In the genomic region with DNA sequence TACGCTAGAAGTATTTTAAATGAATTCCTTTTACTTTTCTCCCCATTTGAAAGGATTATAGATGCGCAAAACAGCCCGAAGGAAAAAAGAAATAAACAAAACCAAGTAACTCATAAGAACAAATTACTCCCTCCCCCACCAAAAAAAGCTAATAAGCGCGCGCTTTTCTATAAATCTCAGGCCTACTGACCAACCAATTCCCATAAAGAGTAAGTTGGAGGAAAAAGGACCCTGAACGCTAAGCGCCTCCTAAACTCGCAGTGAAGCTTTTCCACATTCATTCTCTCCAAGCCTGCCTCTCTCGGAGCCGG, we compare ENCODE assay signal across 8 cellular contexts. TPM values are rescaled to one million over a fixed set of nuclear protein-coding genes. Genes with fewer than 3 reads are reported as not detected.
DNase-seq lines count a peak whose midpoint lies in the region; ATAC-seq and TF ChIP-seq lines count a peak whose summit lies in the region.

No MANE protein-coding gene starts in this region.

- H3K9me2 ChIP-seq in SU-DHL-6 (replicated peaks; ENCODE audit: insufficient read depth, low read length), result no peaks in the 10 kb centered on the region

- H3K36me3 ChIP-seq in SU-DHL-6 (ENCODE audit: low read length), result no peaks in the 10 kb centered on the region
- no peaks in the 10 kb centered on the region for H3K36me3 ChIP-seq in skeletal muscle tissue (ENCODE audit: control insufficient read depth in 3 of 3, insufficient read depth in 3 of 3, low read length in 3 of 3)

- no peak for ATAC-seq in foreskin keratinocyte

- 0 out of 2 replicates have a peak overlapping the region, but pooled peaks have one; percentile 1 for H3K27ac ChIP-seq in SU-DHL-6 (ENCODE audit: low read depth, low read length)
- H3K27ac ChIP-seq in foreskin keratinocyte, result peak overlapping the region; percentile 87
- peak overlapping the region; percentile 84 for H3K27ac ChIP-seq in skeletal muscle tissue (ENCODE audit: low read depth, low read length)

- H3K27me3 ChIP-seq in SU-DHL-6 (ENCODE audit: low read length), result no peaks in the 10 kb centered on the region
- H3K27me3 ChIP-seq in foreskin keratinocyte, result peaks cover 21% of the 10 kb centered on the region
- H3K27me3 ChIP-seq in skeletal muscle tissue (ENCODE audit: control insufficient read depth in 3 of 3, insufficient read depth in 3 of 3, low read length in 3 of 3), result no peaks in the 10 kb centered on the region

- H3K9me3 ChIP-seq in SU-DHL-6 (ENCODE audit: insufficient read depth, low read length) (no peaks in the 10 kb centered on the region), skeletal muscle tissue (ENCODE audit: control insufficient read depth in 3 of 3, low read length in 3 of 3) (no peaks in the 10 kb centered on the region)

- no peak for TF ChIP-seq CTCF in SU-DHL-6 (IDR thresholded peaks at IDR 0.05; ENCODE audit: insufficient read depth, low read length, poor library complexity, severe bottlenecking)
- no peak for TF ChIP-seq CTCF in foreskin keratinocyte (conservative IDR thresholded peaks at IDR 0.05)

- H3K4me1 ChIP-seq in foreskin keratinocyte (peaks cover 25% of the 10 kb centered on the region), skeletal muscle tissue (ENCODE audit: control insufficient read depth in 3 of 3, insufficient read depth in 3 of 3, low read length in 3 of 3) (peaks cover 2 to 4% (median 3%) of the 10 kb centered on the region in 3 donors)

- H3F3A ChIP-seq in SU-DHL-6 (ENCODE audit: insufficient read depth), result no peaks in the 10 kb centered on the region; the same call in 1 of the 2 replicates

- H3K4me3 ChIP-seq in SU-DHL-6 (ENCODE audit: insufficient read depth, low read length, poor library complexity, severe bottlenecking) (peak overlapping the region; percentile 77), skeletal muscle tissue (ENCODE audit: low read length in 3 of 3) (peak overlapping the region; percentile 96 to 97 (median 96))

- peak overlapping the region; percentile 98 for H2AFZ ChIP-seq in SU-DHL-6 (ENCODE audit: low read depth, low read length, severe bottlenecking)

- no peaks in the 10 kb centered on the region for H4K20me1 ChIP-seq in SU-DHL-6 (ENCODE audit: low read depth, low read length)

- DNase-seq in NCI-H1092 treated with DMSO at 0.1 percent for 48 hours (lab: John Stamatoyannopoulos, UW), result peak; percentile 83
- no peak for DNase-seq in NCI-H1092 (lab: John Stamatoyannopoulos, UW)
- peak in 1 of 2 donors; percentile 17 for DNase-seq in foreskin keratinocyte
- no peak for DNase-seq in iPS-NIHi11 (ENCODE audit: low spot score)
- DNase-seq in hepatic stellate cell (ENCODE audit: low spot score), result no peak
- no peak for DNase-seq in NCI-H2196 treated with DMSO at 0.1 percent for 48 hours (lab: John Stamatoyannopoulos, UW; ENCODE audit: unreplicated experiment)

- peak overlapping the region; percentile 65 for H3K9ac ChIP-seq in SU-DHL-6 (ENCODE audit: low read length)
- peak overlapping the region; percentile 92 to 96 (median 96) for H3K9ac ChIP-seq in skeletal muscle tissue (ENCODE audit: low read depth in 1 of 3, low read length in 3 of 3)

- peaks cover 51% of the 10 kb centered on the region for H3K79me2 ChIP-seq in SU-DHL-6 (ENCODE audit: insufficient read depth, low read length)

- peak overlapping the region; percentile 96 for H3K4me2 ChIP-seq in SU-DHL-6 (ENCODE audit: low read depth, low read length, poor library complexity, severe bottlenecking)

RNA-seq across cellular contexts. Expression of a gene that starts 0.6 kb away (rescaled TPM):
- total RNA-seq in foreskin keratinocyte, result 12.9 and 13.0 TPM in 2 replicates
- 9.2 and 11.5 TPM in 2 replicates for polyA plus RNA-seq in foreskin keratinocyte
- 7.8 TPM for total RNA-seq in skeletal muscle tissue

Comparison
In these comparisons a context has a peak if more than half of its experiments do, and no peak if none do; other contexts are left out.
1. H3K27ac ChIP-seq: peak in every context shown above with its lines; median percentile 87 in foreskin keratinocyte; 84 in skeletal muscle tissue; 1 in SU-DHL-6.